8 cellular contexts compared by ENCODE assay signal in the genomic region with DNA sequence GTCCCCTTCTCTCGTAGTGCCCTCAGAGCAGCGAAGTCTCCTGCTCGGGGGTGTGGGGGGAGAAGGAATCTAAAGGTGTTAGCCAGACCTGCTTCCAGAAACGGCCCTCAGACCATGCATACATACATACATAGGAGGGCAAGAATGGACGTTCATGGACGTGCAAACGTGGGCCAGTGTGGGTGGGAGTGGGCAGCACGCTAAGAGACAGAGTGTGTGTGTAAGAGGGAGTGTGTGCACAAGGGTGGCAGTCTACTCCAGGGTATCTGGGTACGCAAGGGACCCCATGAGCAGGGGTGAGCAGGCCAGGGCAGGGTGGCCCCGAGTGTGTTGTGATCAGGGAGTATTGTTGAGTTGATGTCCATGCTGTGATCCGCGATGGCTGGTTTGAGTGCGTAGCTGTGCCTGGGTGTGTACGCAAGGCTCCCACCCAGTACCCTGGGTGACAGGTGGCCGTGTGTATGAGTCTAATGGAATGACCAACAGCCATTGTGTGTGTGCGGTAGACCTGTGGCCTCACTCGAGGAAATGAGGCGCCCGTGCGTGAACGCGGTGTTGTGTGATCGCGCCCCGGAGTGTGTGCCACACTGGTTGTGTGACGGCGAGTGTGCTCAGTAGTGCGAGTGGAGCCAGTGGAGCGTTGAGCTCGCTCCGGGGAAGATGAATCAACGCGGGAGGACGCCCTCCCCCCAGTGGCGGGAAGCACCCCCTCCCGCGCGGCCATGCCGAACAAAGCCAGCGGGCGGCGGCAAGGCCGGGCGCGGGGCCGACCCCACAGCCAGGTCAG.
DNase-seq lines count a peak whose midpoint lies in the region; ATAC-seq and TF ChIP-seq lines count a peak whose summit lies in the region.

No MANE protein-coding gene starts in this region.

- no peaks in the 10 kb centered on the region for H3K9me3 ChIP-seq in WERI-Rb-1 (ENCODE audit: severe bottlenecking)

- ATAC-seq in HG02970 (IDR thresholded peaks at IDR 0.05; ENCODE audit: low FRiP score, unreplicated experiment) = peak; percentile 14

- peak overlapping the region; percentile 96 for H3K27ac ChIP-seq in WERI-Rb-1

- H3K27me3 ChIP-seq in WERI-Rb-1 (ENCODE audit: insufficient read depth, low read depth, severe bottlenecking) = no peaks in the 10 kb centered on the region

- H3K36me3 ChIP-seq in WERI-Rb-1 = peaks cover 46% of the 10 kb centered on the region

- DNase-seq in NCI-H82 (lab: John Stamatoyannopoulos, UW) = peak; percentile 47
- no peak for DNase-seq in NCI-H82 treated with DMSO at 0.1 percent for 48 hours (lab: John Stamatoyannopoulos, UW; ENCODE audit: unreplicated experiment)
- peak; percentile 67 for DNase-seq in WERI-Rb-1
- DNase-seq in fibroblast of pulmonary artery (ENCODE audit: low read depth) = no peak
- no peak for DNase-seq in skeletal muscle cell (ENCODE audit: low read depth)
- DNase-seq in hepatic stellate cell (ENCODE audit: low spot score) = no peak
- DNase-seq in COLO829 (ENCODE audit: low spot score) = no peak

- TF ChIP-seq CTCF in WERI-Rb-1 (IDR thresholded peaks at IDR 0.05; ENCODE audit: low read depth, low read length) = no peak
- TF ChIP-seq CTCF in fibroblast of pulmonary artery (IDR thresholded peaks at IDR 0.05; ENCODE audit: low read length, missing control alignments) = no peak

- H3K4me3 ChIP-seq in WERI-Rb-1 (ENCODE audit: low read depth, low read length) (peak overlapping the region; percentile 68), fibroblast of pulmonary artery (replicated peaks; ENCODE audit: low read depth, low read length) (peak overlapping the region; percentile 50), skeletal muscle cell (ENCODE audit: low read depth, low read length) (peak overlapping the region; percentile 65)

Comparison
In these comparisons a context has a peak if more than half of its experiments do, and no peak if none do; other contexts are left out.
1. DNase-seq: peak in NCI-H82 (single experiment) and WERI-Rb-1 (single experiment); none in NCI-H82 treated with DMSO at 0.1 percent for 48 hours (single experiment), fibroblast of pulmonary artery (single experiment), skeletal muscle cell (single experiment), hepatic stellate cell (single experiment) and COLO829 (single experiment).
2. Peak in every context shown above with its lines, with median percentiles within 50 percentile points of each other: H3K4me3 ChIP-seq.